Comparison of ENCODE assay signal across 17 cellular contexts in the genomic region with DNA sequence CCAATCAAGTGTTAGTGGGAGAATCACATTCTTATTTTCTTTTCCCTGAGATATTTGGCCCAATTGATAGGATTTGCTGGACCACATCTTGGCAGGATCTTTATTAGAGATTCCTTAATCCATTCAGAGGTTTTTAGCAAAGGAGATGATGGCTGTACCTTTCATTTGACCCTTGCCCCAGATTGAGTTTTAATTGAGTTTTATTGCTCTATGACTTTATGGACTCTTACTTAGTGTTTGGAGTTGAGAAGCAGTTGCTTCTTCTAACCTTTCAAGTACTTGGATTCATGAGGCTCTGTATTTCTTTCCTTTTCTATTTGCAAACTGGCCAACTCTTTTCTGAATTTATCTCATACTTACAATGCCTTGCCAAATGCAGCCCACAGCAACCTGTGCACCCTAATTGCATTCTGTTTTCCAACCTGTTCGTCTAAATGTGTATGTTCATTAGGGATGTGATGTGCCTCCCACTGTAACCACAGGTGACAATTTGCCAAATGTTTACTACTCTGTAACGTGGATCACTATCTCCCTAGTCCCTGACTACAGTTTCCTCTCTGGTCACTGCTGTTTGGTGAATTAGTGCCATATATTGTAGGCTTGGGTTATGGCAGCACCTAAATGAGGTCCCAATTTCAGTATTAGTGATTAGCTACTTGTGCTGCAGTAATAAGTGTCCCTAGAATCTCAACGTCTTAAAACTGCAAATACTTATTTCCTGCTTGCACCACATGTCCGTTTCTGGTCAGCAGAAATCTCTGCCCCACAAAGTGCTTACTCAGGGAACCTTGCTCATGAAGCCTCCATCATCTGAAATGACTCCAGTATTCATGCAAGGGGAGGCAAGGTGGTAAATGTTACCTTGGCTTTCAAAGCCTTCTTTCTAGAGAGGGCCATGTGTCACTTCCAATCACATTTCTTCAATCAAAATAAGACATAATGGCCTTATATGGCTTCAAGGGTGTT.
"Had no signal": no experiment of that assay in that cellular context is flagged by ENCODE, and none has a peak within 500 bp of the region (broad histone marks: within the 10 kb centered on the region; RNA-seq: fewer than 3 reads in every experiment).

No MANE protein-coding gene starts in this region.

- DNase-seq: cortex of kidney; natural killer cell; pancreas; stimulated activated CD4-positive, alpha-beta T cell treated with anti-CD3 and anti-CD28 coated beads, Interleukin-2, amount 100 ng/mL, for 24 hours; stimulated activated CD4-positive, alpha-beta T cell treated with anti-CD3 and anti-CD28 coated beads, Interleukin-4, amount 100 ng/mL, for 24 hours; stimulated activated naive CD8-positive, alpha-beta T cell treated with anti-CD3 and anti-CD28 coated beads, Interleukin-15, Interleukin-2, amounts not matched to agents 100 U/mL and 50 U/mL, for 24 hours; substantia nigra; testis; tibial artery; upper lobe of left lung had no signal

- H3K4me1 ChIP-seq: pancreas, testis, tibial artery, upper lobe of left lung had no signal

- H3K27ac ChIP-seq: neutrophil, pancreas, testis, tibial artery, upper lobe of left lung had no signal

- H3K27ac Mint-ChIP-seq: memory B cell; natural killer cell; progenitor cell of endocrine pancreas; stimulated activated effector memory CD8-positive, alpha-beta T cell treated with anti-CD3 and anti-CD28 coated beads, Interleukin-12 subunit alpha, Interleukin-12 subunit beta, amount 100 ng/mL, for 72 hours had no signal

- H3K27me3 ChIP-seq: neutrophil, pancreas, testis, upper lobe of left lung had no signal

- H3K4me3 Mint-ChIP-seq: memory B cell; natural killer cell; neural crest cell; stimulated activated effector memory CD8-positive, alpha-beta T cell treated with anti-CD3 and anti-CD28 coated beads, Interleukin-12 subunit alpha, Interleukin-12 subunit beta, amount 100 ng/mL, for 72 hours had no signal

- H3K4me3 ChIP-seq: lung, pancreas, testis, tibial artery, upper lobe of left lung had no signal

- H3K9me3 ChIP-seq: neutrophil, pancreas, testis, tibial artery, upper lobe of left lung had no signal

- H3K36me3 Mint-ChIP-seq: memory B cell; natural killer cell; stimulated activated effector memory CD8-positive, alpha-beta T cell treated with anti-CD3 and anti-CD28 coated beads, Interleukin-12 subunit alpha, Interleukin-12 subunit beta, amount 100 ng/mL, for 72 hours had no signal

- H3K36me3 ChIP-seq: neutrophil, pancreas, tibial artery, upper lobe of left lung had no signal

- ATAC-seq: left lobe of liver; natural killer cell; pancreas; stimulated activated effector memory CD8-positive, alpha-beta T cell treated with anti-CD3 and anti-CD28 coated beads, Interleukin-12 subunit alpha, Interleukin-12 subunit beta, amount 100 ng/mL, for 72 hours; stimulated activated naive CD8-positive, alpha-beta T cell treated with anti-CD3 and anti-CD28 coated beads, Interleukin-15, Interleukin-2, amounts not matched to agents 100 U/mL and 50 U/mL, for 24 hours had no signal

- H3K4me1 Mint-ChIP-seq: memory B cell; natural killer cell; neural crest cell; stimulated activated effector memory CD8-positive, alpha-beta T cell treated with anti-CD3 and anti-CD28 coated beads, Interleukin-12 subunit alpha, Interleukin-12 subunit beta, amount 100 ng/mL, for 72 hours had no signal
